Comparison of ENCODE assay signal across 21 cellular contexts in genomic region chr9:134736791-134737489, GRCh38.
DNase-seq lines count a peak whose midpoint lies in the region; ATAC-seq and TF ChIP-seq lines count a peak whose summit lies in the region.
"Had no signal": no experiment of that assay in that cellular context is flagged by ENCODE, and none has a peak within 500 bp of the region (broad histone marks: within the 10 kb centered on the region; RNA-seq: fewer than 3 reads in every experiment).

No MANE protein-coding gene starts in this region.

- no peak for TF ChIP-seq CTCF in left ventricle myocardium inferior (IDR thresholded peaks at IDR 0.05; ENCODE audit: borderline replicate concordance)
- TF ChIP-seq CTCF in RWPE1 (conservative IDR thresholded peaks at IDR 0.05; ENCODE audit: low read depth): no peak
- no peak for TF ChIP-seq CTCF in neural crest cell (conservative IDR thresholded peaks at IDR 0.05)

- H3K4me1 Mint-ChIP-seq in neural crest cell: peaks cover 5% of the 10 kb centered on the region

- peak overlapping the region; percentile 86 for H3K27ac ChIP-seq in left ventricle myocardium inferior (replicated peaks)
- peak overlapping the region; percentile 52 for H3K27ac ChIP-seq in RWPE1

- CTCF ChIA-PET in RWPE1 (lab: Yijun Ruan, JAX): interaction anchor here (0.7 to 5.1 kb wide), 4 partner anchors 34 to 510 kb away, joined by 3 to 44 read pairs (median 8); no protein-coding TSS in a partner anchor

- H3K4me3 ChIP-seq in left ventricle myocardium inferior: no peak overlapping the region
- H3K4me3 ChIP-seq: K562 had no signal

- DNase-seq in left ventricle myocardium inferior (no peak), cardiac septum (ENCODE audit: low spot score) (no peak), RWPE1 (ENCODE audit: low spot score) (no peak), neural crest cell (ENCODE audit: low read depth, low spot score) (no peak), midbrain (lab: John Stamatoyannopoulos, UW) (no peak)
- DNase-seq in central memory CD4-positive, alpha-beta T cell: no peak
- DNase-seq: ACHN; AML-193; Calu3; CD4-positive, alpha-beta T cell; DMS79; H9; MV-4-11; NCI-H1417; NCI-H187 treated with DMSO at 0.1 percent for 48 hours; NCI-H446; NCI-H82; SW 1271 had no signal

- H3K36me3 ChIP-seq in left ventricle myocardium inferior: no peaks in the 10 kb centered on the region

- H3K27me3 Mint-ChIP-seq in neural crest cell (ENCODE audit: low read depth): peaks cover 2% of the 10 kb centered on the region

- H3K27ac Mint-ChIP-seq in neural crest cell (ENCODE audit: unreplicated experiment): peak overlapping the region; percentile 1
- H3K27ac Mint-ChIP-seq: CD4-positive, alpha-beta T cell had no signal

- H3K27me3 ChIP-seq in left ventricle myocardium inferior (ENCODE audit: low read depth): no peaks in the 10 kb centered on the region

- intact Hi-C loops in left ventricle myocardium inferior (cut with micrococcal nuclease): loop anchor here (5.0 kb wide), 1 partner anchor 285 kb away; no protein-coding TSS in a partner anchor
- intact Hi-C loops in cardiac septum (cut with DNase I): no loop called here

- H3K36me3 Mint-ChIP-seq in neural crest cell (ENCODE audit: low read depth): no peaks in the 10 kb centered on the region

- H3K9me3 Mint-ChIP-seq in neural crest cell: no peaks in the 10 kb centered on the region
- H3K9me3 Mint-ChIP-seq: CD4-positive, alpha-beta T cell; H9 had no signal

- no peak for ATAC-seq in HG03108 (IDR thresholded peaks at IDR 0.05; ENCODE audit: unreplicated experiment)
- ATAC-seq: K562, Panc1 had no signal

- H3K4me1 ChIP-seq in left ventricle myocardium inferior: peaks cover 60% of the 10 kb centered on the region

- H3K4me3 Mint-ChIP-seq in neural crest cell: no peak overlapping the region
- H3K4me3 Mint-ChIP-seq: CD4-positive, alpha-beta T cell; H9 had no signal

- POLR2A ChIA-PET in RWPE1 (lab: Yijun Ruan, JAX; ENCODE audit: low non-redundant PET): no interaction called here

- no peaks in the 10 kb centered on the region for H3K9me3 ChIP-seq in left ventricle myocardium inferior (replicated peaks)
